8 cellular contexts compared by ENCODE assay signal in the genomic region with DNA sequence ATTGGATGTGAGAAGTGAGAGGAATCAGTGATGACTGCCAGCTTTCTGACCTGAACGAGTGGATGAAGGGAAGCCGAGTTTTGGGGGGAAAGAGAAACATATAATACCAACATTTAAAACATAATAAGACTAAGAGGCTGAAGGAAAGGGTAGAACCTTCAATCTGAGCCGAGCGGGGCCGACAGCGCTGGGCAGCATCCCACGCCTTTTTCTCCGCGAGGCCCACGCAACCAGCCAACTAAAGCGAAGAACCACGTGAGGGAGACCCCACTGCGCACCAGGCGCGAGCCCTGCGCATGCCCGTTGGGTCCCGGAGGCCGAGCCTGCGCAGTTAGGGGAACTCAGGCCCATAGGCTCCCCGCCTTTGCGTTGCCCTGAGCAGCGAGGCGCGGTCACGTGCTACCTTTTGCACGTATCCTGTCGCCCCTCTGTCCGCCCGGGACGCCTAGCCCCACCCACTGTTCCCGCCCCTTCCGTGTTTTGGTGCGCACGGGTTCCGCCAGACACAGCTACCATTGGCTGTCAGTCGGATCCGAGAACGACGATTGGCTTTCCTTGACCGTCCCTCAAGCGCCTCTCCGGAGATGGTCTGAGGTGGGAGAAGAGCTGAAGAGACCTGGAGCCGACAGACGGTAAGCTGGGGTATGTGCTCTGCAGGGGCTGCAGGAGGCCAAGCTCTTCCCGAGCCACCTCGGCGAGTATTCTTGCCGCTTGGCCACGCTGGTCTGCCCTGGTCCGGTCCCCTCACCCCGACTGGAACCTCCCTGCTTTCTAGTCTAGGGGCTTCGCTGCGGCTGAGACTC. TPM values are rescaled to one million over a fixed set of nuclear protein-coding genes. Genes with fewer than 3 reads are reported as not detected.
DNase-seq lines count a peak whose midpoint lies in the region; ATAC-seq, FAIRE-seq and TF ChIP-seq lines count a peak whose summit lies in the region.

A gene with protein sequence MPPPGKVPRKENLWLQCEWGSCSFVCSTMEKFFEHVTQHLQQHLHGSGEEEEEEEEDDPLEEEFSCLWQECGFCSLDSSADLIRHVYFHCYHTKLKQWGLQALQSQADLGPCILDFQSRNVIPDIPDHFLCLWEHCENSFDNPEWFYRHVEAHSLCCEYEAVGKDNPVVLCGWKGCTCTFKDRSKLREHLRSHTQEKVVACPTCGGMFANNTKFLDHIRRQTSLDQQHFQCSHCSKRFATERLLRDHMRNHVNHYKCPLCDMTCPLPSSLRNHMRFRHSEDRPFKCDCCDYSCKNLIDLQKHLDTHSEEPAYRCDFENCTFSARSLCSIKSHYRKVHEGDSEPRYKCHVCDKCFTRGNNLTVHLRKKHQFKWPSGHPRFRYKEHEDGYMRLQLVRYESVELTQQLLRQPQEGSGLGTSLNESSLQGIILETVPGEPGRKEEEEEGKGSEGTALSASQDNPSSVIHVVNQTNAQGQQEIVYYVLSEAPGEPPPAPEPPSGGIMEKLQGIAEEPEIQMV (plus strand): TSS at position 573 of the 803 bp plus-strand sequence. CDS start 5,365 bp downstream, outside the sequence.

- H3K27ac ChIP-seq in OCI-LY7 (ENCODE audit: low read depth, low read length, poor library complexity, severe bottlenecking) = no peak within 1 kb of the TSS

- H3K27me3 Mint-ChIP-seq in endothelial cell (ENCODE audit: unreplicated experiment) (peaks cover 7% of the 10 kb centered on the region), mesothelial cell of epicardium (ENCODE audit: low read depth) (no peaks in the 10 kb centered on the region)

- peak within 1 kb of the TSS; percentile 92 for H3K4me2 ChIP-seq in OCI-LY7 (ENCODE audit: low read length)

- peak; percentile 94 for ATAC-seq in GM21526 (IDR thresholded peaks at IDR 0.05; ENCODE audit: low FRiP score, unreplicated experiment)

- H3K79me2 ChIP-seq in OCI-LY7 (ENCODE audit: insufficient read depth, low read depth, low read length) = peaks cover 9% of the 10 kb centered on the region; the same call in 1 of the 2 replicates

- H3K9me3 Mint-ChIP-seq in endothelial cell (ENCODE audit: unreplicated experiment) (no peaks in the 10 kb centered on the region), mesothelial cell of epicardium (no peaks in the 10 kb centered on the region)

- no peaks in the 10 kb centered on the region for H4K20me1 ChIP-seq in OCI-LY7 (ENCODE audit: insufficient read depth, low read length)

- H3K36me3 Mint-ChIP-seq in endothelial cell (ENCODE audit: low read depth, unreplicated experiment) (peaks cover 16% of the 10 kb centered on the region), mesothelial cell of epicardium (peaks cover 8% of the 10 kb centered on the region)

- H3K4me3 ChIP-seq in OCI-LY7 (ENCODE audit: low read depth, low read length, poor library complexity, severe bottlenecking) = peak within 1 kb of the TSS; percentile 84

- CTCF ChIA-PET in OCI-LY7 (lab: Charles Lee; ENCODE audit: unreplicated experiment) = interaction anchor here (0.6 to 1.9 kb wide), 5 partner anchors 12 to 83 kb away, joined by 3 to 7 read pairs (median 4); no protein-coding TSS in a partner anchor

- no peaks in the 10 kb centered on the region for H3K9me3 ChIP-seq in OCI-LY7 (ENCODE audit: low read length)

- peak within 1 kb of the TSS; percentile 83 for H2AFZ ChIP-seq in OCI-LY7 (ENCODE audit: low read length)

- H3K27ac Mint-ChIP-seq in endothelial cell (ENCODE audit: unreplicated experiment) (peak within 1 kb of the TSS; percentile 88), mesothelial cell of epicardium (peak within 1 kb of the TSS; percentile 93)

- peak within 1 kb of the TSS; percentile 95 for H3K4me3 Mint-ChIP-seq in endothelial cell (ENCODE audit: unreplicated experiment)
- H3K4me3 Mint-ChIP-seq in mesothelial cell of epicardium = peak within 1 kb of the TSS; percentile 89

- H3K4me1 Mint-ChIP-seq in endothelial cell (ENCODE audit: unreplicated experiment) = peaks cover 19% of the 10 kb centered on the region
- peaks cover 22% of the 10 kb centered on the region for H3K4me1 Mint-ChIP-seq in mesothelial cell of epicardium

- TF ChIP-seq CTCF in D721Med (IDR thresholded peaks at IDR 0.05; ENCODE audit: insufficient read depth, missing control alignments) (no peak), OCI-LY7 (conservative IDR thresholded peaks at IDR 0.05; ENCODE audit: low read length) (no peak), endothelial cell (IDR thresholded peaks at IDR 0.05; ENCODE audit: unreplicated experiment) (no peak), mesothelial cell of epicardium (IDR thresholded peaks at IDR 0.05; ENCODE audit: unreplicated experiment) (no peak)

- no peaks in the 10 kb centered on the region for H3K9me2 ChIP-seq in OCI-LY7 (ENCODE audit: insufficient read depth, low read length)

- intact Hi-C loops in OCI-LY7 (cut with micrococcal nuclease; ENCODE audit: unreplicated experiment) = loop anchor here (1.0 kb wide), 1 partner anchor 13 kb away; no protein-coding TSS in a partner anchor

- BruUV-seq in OCI-LY7 (replicated peaks; lab: Mats Ljungman, UMichigan) = no TSS peak

- DNase-seq in D721Med (ENCODE audit: insufficient read length, low spot score) (peak; percentile 91), HuH-7.5 (ENCODE audit: low spot score) (peak; percentile 94), OCI-LY7 (ENCODE audit: low spot score) (peak; percentile 99), activated T-cell treated with anti-CD3 and anti-CD28 coated beads for 1 hour (ENCODE audit: low read depth) (peak; percentile 99), endothelial cell (ENCODE audit: low spot score) (peak; percentile 99), mesothelial cell of epicardium (ENCODE audit: low spot score in 2 of 2, unreplicated experiment in 2 of 2) (peak; percentile 99)
- DNase-seq in stimulated activated CD8-positive, alpha-beta memory T cell treated with anti-CD3 and anti-CD28 coated beads, Interleukin-15, amount 100 ng/mL, for 48 hours (ENCODE audit: low read depth in 2 of 2) = peak; percentile 100

- H3K36me3 ChIP-seq in OCI-LY7 (ENCODE audit: insufficient read depth, low read length) = peaks cover 8% of the 10 kb centered on the region; the same call in 1 of the 2 replicates

- peaks cover 16% of the 10 kb centered on the region for H3K4me1 ChIP-seq in OCI-LY7 (ENCODE audit: insufficient read depth, low read length, poor library complexity, severe bottlenecking)

- POLR2A ChIA-PET in OCI-LY7 (lab: Charles Lee) = interaction anchor here (0.5 to 1.6 kb wide), 16 partner anchors 10 to 1199 kb away, joined by 3 to 10 read pairs (median 3); a partner anchor contains a TSS

- FAIRE-seq in D721Med (lab: Jason Lieb, UNC) = peak; percentile 60

RNA-seq across cellular contexts. Expression of the gene that starts here (rescaled TPM):
- total RNA-seq in OCI-LY7 (2014; rRNA removed; shearing (Covaris generic)) = 18.2 and 27.7 TPM in 2 replicates
- total RNA-seq in OCI-LY7 (2022) (29.6 and 30.8 TPM in 2 replicates), endothelial cell (ENCODE audit: unreplicated experiment) (33.6 TPM), mesothelial cell of epicardium (32.8 to 36.7 TPM (median 34.4 TPM) in 3 replicates)
